13 cellular contexts compared by ENCODE assay signal in the genomic region with DNA sequence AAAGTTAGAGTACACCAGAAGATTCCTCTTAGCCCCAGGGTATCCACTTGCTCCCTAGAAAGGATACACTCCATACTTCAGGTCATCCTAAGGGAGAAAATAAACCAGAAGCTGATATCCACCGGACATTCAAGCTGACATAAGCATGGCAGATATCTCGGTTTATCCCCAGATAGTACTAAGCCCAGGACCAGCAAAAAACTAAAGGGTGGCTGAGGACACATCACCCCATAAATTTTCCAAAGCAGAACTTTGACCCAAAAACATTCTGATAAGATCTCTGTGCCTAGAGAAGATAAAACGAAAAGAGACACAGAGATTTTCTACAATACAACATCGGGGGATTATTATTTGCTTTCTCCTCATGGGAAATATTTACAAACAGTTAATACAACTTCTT.
"Had no signal": no experiment of that assay in that cellular context is flagged by ENCODE, and none has a peak within 500 bp of the region (broad histone marks: within the 10 kb centered on the region; RNA-seq: fewer than 3 reads in every experiment).

No MANE protein-coding gene starts in this region.

- H3K4me3 ChIP-seq: colonic mucosa, esophagus squamous epithelium, lung, transverse colon had no signal

- DNase-seq: colonic mucosa; dermis blood vessel endothelial cell; esophagus squamous epithelium; foreskin keratinocyte; left colon; left ventricle myocardium superior; mesenchymal stem cell; naive thymus-derived CD4-positive, alpha-beta T cell; nephron progenitor cell; stimulated activated CD4-positive, alpha-beta T cell treated with anti-CD3 and anti-CD28 coated beads, Interleukin-4, amount 100 ng/mL, for 24 hours; transverse colon had no signal

- H3K4me1 ChIP-seq: colonic mucosa, foreskin keratinocyte, transverse colon had no signal

- H3K27me3 ChIP-seq: colonic mucosa, esophagus squamous epithelium, foreskin keratinocyte, transverse colon had no signal

- H3K9me3 ChIP-seq: colonic mucosa, esophagus squamous epithelium, transverse colon had no signal

- ATAC-seq: foreskin keratinocyte; left colon; left ventricle myocardium superior; naive thymus-derived CD4-positive, alpha-beta T cell; stimulated activated memory B cell treated with anti-CD40 and anti-IgM and Interleukin-4, amounts not matched to agents 10 μg/mL and 1 μg/mL and 100 μg/mL, for 72 hours had no signal

- H3K27ac ChIP-seq: colonic mucosa, esophagus squamous epithelium, foreskin keratinocyte, transverse colon had no signal

- H3K36me3 ChIP-seq: colonic mucosa, esophagus squamous epithelium, transverse colon had no signal
